Comparison of ENCODE assay signal across 13 cellular contexts in genomic region chr1:21042920-21043605, GRCh38.
DNase-seq lines count a peak whose midpoint lies in the region; ATAC-seq and TF ChIP-seq lines count a peak whose summit lies in the region.
"Had no signal": no experiment of that assay in that cellular context is flagged by ENCODE, and none has a peak within 500 bp of the region (broad histone marks: within the 10 kb centered on the region; RNA-seq: fewer than 3 reads in every experiment).

No MANE protein-coding gene starts in this region.

- no peak for ATAC-seq in WTC11
- ATAC-seq: body of pancreas had no signal

- H3K4me1 Mint-ChIP-seq in WTC11: peaks cover 34% of the 10 kb centered on the region

- H3K9me3 Mint-ChIP-seq in WTC11: no peaks in the 10 kb centered on the region
- H3K9me3 Mint-ChIP-seq: activated T-helper 2 cell treated with anti-CD3 and anti-CD28 coated beads, Interferon-gamma antibody, Interleukin-2, Interleukin-4, amounts not matched to agents 10 μg/mL and 5 μg/mL and 100 μg/mL, durations not matched to agents 14 hours and 24 hours and 36 hours; CD4-positive, alpha-beta memory T cell had no signal

- H3K27ac Mint-ChIP-seq in WTC11: 0 out of 2 replicates have a peak overlapping the region, but pooled peaks have one; percentile 54
- H3K27ac Mint-ChIP-seq: activated T-helper 2 cell treated with anti-CD3 and anti-CD28 coated beads, Interferon-gamma antibody, Interleukin-2, Interleukin-4, amounts not matched to agents 10 μg/mL and 5 μg/mL and 100 μg/mL, durations not matched to agents 14 hours and 24 hours and 36 hours had no signal

- POLR2A ChIA-PET in WTC11 (lab: Charles Lee): no interaction called here

- peak; percentile 90 for DNase-seq in EH (ENCODE audit: low read depth)
- no peak for DNase-seq in WTC11 (ENCODE audit: low spot score)
- peak; percentile 68 for DNase-seq in fibroblast of pulmonary artery (ENCODE audit: low read depth)
- DNase-seq in renal cortical epithelial cell (ENCODE audit: low read depth): peak; percentile 74
- no peak for DNase-seq in NCI-H1092 treated with DMSO at 0.1 percent for 48 hours (lab: John Stamatoyannopoulos, UW)
- DNase-seq in stimulated activated CD4-positive, alpha-beta T cell treated with anti-CD3 and anti-CD28 coated beads, Interleukin-2, amount 100 ng/mL, for 24 hours: no peak
- no peak for DNase-seq in cerebellar cortex (ENCODE audit: low spot score)
- DNase-seq: body of pancreas; CD4-positive, alpha-beta memory T cell; stimulated activated naive CD4-positive, alpha-beta T cell had no signal

- no peaks in the 10 kb centered on the region for H3K27me3 Mint-ChIP-seq in WTC11 (ENCODE audit: low read depth)
- H3K27me3 Mint-ChIP-seq: CD4-positive, alpha-beta memory T cell had no signal

- H3K36me3 Mint-ChIP-seq in WTC11: no peaks in the 10 kb centered on the region

- no peak for TF ChIP-seq CTCF in WTC11 (IDR thresholded peaks at IDR 0.05)
- no peak for TF ChIP-seq CTCF in fibroblast of pulmonary artery (IDR thresholded peaks at IDR 0.05; ENCODE audit: low read length, missing control alignments)

- H3K4me3 ChIP-seq in fibroblast of pulmonary artery (replicated peaks; ENCODE audit: low read depth, low read length): no peak overlapping the region
- H3K4me3 ChIP-seq: body of pancreas, lung, skin epidermis had no signal

- H3K4me3 Mint-ChIP-seq in WTC11: no peak overlapping the region
- H3K4me3 Mint-ChIP-seq: CD4-positive, alpha-beta memory T cell had no signal

- CTCF ChIA-PET in WTC11 (lab: Charles Lee): interaction anchor here (0.7 kb wide), 1 partner anchor 152 kb away, joined by 3 read pairs; no protein-coding TSS in a partner anchor

TF ChIP-seq in WTC11, 78 proteins besides CTCF, POLR2A, EP300 and RAD21:
- no peak for TF ChIP-seq OVOL2 (CRISPR knock-in tag; IDR thresholded peaks at IDR 0.05; ENCODE audit: borderline replicate concordance)
- no peak for TF ChIP-seq NFATC4 (CRISPR knock-in tag; IDR thresholded peaks at IDR 0.05)
- TF ChIP-seq NFYB (CRISPR knock-in tag; conservative IDR thresholded peaks at IDR 0.05; ENCODE audit: low read depth): no peak
- no peak for TF ChIP-seq ZNF317 (CRISPR knock-in tag; IDR thresholded peaks at IDR 0.05; ENCODE audit: borderline replicate concordance, low read depth)
- no peak for TF ChIP-seq RORB (CRISPR knock-in tag; IDR thresholded peaks at IDR 0.05)
- no peak for TF ChIP-seq GTF2I (CRISPR knock-in tag; conservative IDR thresholded peaks at IDR 0.05)
- no peak for TF ChIP-seq ETV6 (CRISPR knock-in tag; IDR thresholded peaks at IDR 0.05)
- TF ChIP-seq TEAD1 (CRISPR knock-in tag; IDR thresholded peaks at IDR 0.05): no peak
- TF ChIP-seq, protein P1, sequence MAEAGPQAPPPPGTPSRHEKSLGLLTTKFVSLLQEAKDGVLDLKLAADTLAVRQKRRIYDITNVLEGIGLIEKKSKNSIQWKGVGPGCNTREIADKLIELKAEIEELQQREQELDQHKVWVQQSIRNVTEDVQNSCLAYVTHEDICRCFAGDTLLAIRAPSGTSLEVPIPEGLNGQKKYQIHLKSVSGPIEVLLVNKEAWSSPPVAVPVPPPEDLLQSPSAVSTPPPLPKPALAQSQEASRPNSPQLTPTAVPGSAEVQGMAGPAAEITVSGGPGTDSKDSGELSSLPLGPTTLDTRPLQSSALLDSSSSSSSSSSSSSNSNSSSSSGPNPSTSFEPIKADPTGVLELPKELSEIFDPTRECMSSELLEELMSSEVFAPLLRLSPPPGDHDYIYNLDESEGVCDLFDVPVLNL (CRISPR knock-in tag; IDR thresholded peaks at IDR 0.05; ENCODE audit: borderline replicate concordance, low read depth): no peak
- no peak for TF ChIP-seq SP1 (CRISPR knock-in tag; conservative IDR thresholded peaks at IDR 0.05)
- no peak for TF ChIP-seq MAX (CRISPR knock-in tag; IDR thresholded peaks at IDR 0.05)
- TF ChIP-seq SMAD4 (CRISPR knock-in tag; IDR thresholded peaks at IDR 0.05): no peak
- no peak for TF ChIP-seq ZNF396 (CRISPR knock-in tag; IDR thresholded peaks at IDR 0.05; ENCODE audit: borderline replicate concordance)

Comparison
In these comparisons a context has a peak if more than half of its experiments do, and no peak if none do; other contexts are left out.
1. DNase-seq: peak in EH (single experiment), fibroblast of pulmonary artery (single experiment) and renal cortical epithelial cell (single experiment); none in WTC11 (single experiment), NCI-H1092 treated with DMSO at 0.1 percent for 48 hours (single experiment), stimulated activated CD4-positive, alpha-beta T cell treated with anti-CD3 and anti-CD28 coated beads, Interleukin-2, amount 100 ng/mL, for 24 hours (0 of 2) and cerebellar cortex (single experiment).